Comparison of ENCODE assay signal across 25 cellular contexts in genomic region chr16:28035866-28036393, GRCh38. TPM values are rescaled to one million over a fixed set of nuclear protein-coding genes. Genes with fewer than 3 reads are reported as not detected.
A peak's percentile ranks its signal among the peaks of the same experiment; 100 is the strongest.
DNase-seq lines count a peak whose midpoint lies in the region; ATAC-seq, FAIRE-seq and TF ChIP-seq lines count a peak whose summit lies in the region.
"Had no signal": no experiment of that assay in that cellular context is flagged by ENCODE, and none has a peak within 500 bp of the region (broad histone marks: within the 10 kb centered on the region; RNA-seq: fewer than 3 reads in every experiment).

No MANE protein-coding gene starts in this region.

- ATAC-seq in HepG2 (no peak), right lobe of liver (no peak), GM19395 (IDR thresholded peaks at IDR 0.05; ENCODE audit: unreplicated experiment) (no peak)
- ATAC-seq: A549, HCT116 had no signal

- H3K36me3 ChIP-seq in HepG2 (replicated peaks in 1 of 2; ENCODE audit: control insufficient read depth in 1 of 2, insufficient read depth in 2 of 2, low read length in 2 of 2) (no peaks in the 10 kb centered on the region), right lobe of liver (no peaks in the 10 kb centered on the region)
- H3K36me3 ChIP-seq: BE2C had no signal

- no peak for FAIRE-seq in HepG2 (lab: Jason Lieb, UNC)
- FAIRE-seq: A549, GM12891 had no signal

- in situ Hi-C loops in HepG2 (cut with HindIII; ENCODE audit: extremely low pct_ligation_motif_present, low pct_unique_long_range_greater_than_20kb), result no loop called here

- TF ChIP-seq RAD21 in HepG2 (CRISPR knock-in tag; IDR thresholded peaks at IDR 0.05), result no peak

- CTCF ChIA-PET in HepG2 (lab: Yijun Ruan, JAX; ENCODE audit: low intra/inter-chr PET ratio, low total read pairs), result no interaction called here

- H3K27ac ChIP-seq in HepG2 (ENCODE audit: extremely low read length, insufficient read depth, low read length) (no peak overlapping the region), right lobe of liver (no peak overlapping the region)
- H3K27ac ChIP-seq: A549, GM23248 had no signal

- no peak overlapping the region for H3K9ac ChIP-seq in HepG2 (ENCODE audit: insufficient read depth, low read depth, low read length)
- H3K9ac ChIP-seq: GM23248 had no signal

- no peaks in the 10 kb centered on the region for H3K4me1 ChIP-seq in HepG2 (ENCODE audit: insufficient read depth, low read length)
- H3K4me1 ChIP-seq in right lobe of liver, result no peaks in the 10 kb centered on the region
- H3K4me1 ChIP-seq: A549, BE2C had no signal

- no peak overlapping the region for H3K4me2 ChIP-seq in HepG2 (ENCODE audit: low read depth, low read length)
- H3K4me2 ChIP-seq: A549 had no signal

- DNase-seq in HepG2 (ENCODE audit: low spot score), result no peak
- DNase-seq in right lobe of liver, result no peak
- DNase-seq in head of caudate nucleus, result peak in 31 of 42 donors; percentile 19 to 77 (median 52)
- DNase-seq in posterior vena cava (ENCODE audit: low spot score), result peak; percentile 45
- no peak for DNase-seq in dedifferentiated amniotic fluid mesenchymal stem cell (ENCODE audit: extremely low spot score)
- DNase-seq: 8988T; ACHN; AML-193; BE2C; C1 segment of cervical spinal cord; Calu3; CD4-positive, alpha-beta memory T cell; COR-L47; DMS53; DMS79 treated with DMSO at 0.1 percent for 48 hours; GF-D8; GM23248; H9; HFFc6 had no signal

- intact Hi-C loops in HepG2 (cut with micrococcal nuclease; ENCODE audit: unreplicated experiment) (no loop called here), right lobe of liver (cut with DNase I) (no loop called here), head of caudate nucleus (cut with DNase I) (no loop called here), posterior vena cava (cut with DNase I) (no loop called here)

- 7% methylated on average over 10 of the region's 10 CpGs for WGBS in HepG2 (ENCODE audit: low lambda C conversion rate)
- WGBS in right lobe of liver (ENCODE audit: insufficient coverage, low coverage, low lambda C conversion rate, missing lambda C conversion rate), result 44% methylated on average over 8 of the region's 10 CpGs

- POLR2A ChIA-PET in HepG2 (lab: Yijun Ruan, JAX), result no interaction called here

- H2AFZ ChIP-seq in HepG2 (ENCODE audit: low read length), result no peak overlapping the region
- H2AFZ ChIP-seq: GM23248 had no signal

- H4K20me1 ChIP-seq in HepG2 (ENCODE audit: insufficient read depth, low read length), result no peaks in the 10 kb centered on the region

- H3K9me3 ChIP-seq in HepG2 (ENCODE audit: low read length) (no peaks in the 10 kb centered on the region), right lobe of liver (no peaks in the 10 kb centered on the region)
- H3K9me3 ChIP-seq: A549, BE2C had no signal

- no peak for TF ChIP-seq POLR2A in HepG2 (IDR thresholded peaks at IDR 0.05; ENCODE audit: insufficient read depth in 1 of 2, low read depth in 2 of 2, low read length in 2 of 2)
- no peak for TF ChIP-seq POLR2A in right lobe of liver (IDR thresholded peaks at IDR 0.05)

- TF ChIP-seq CTCF in HepG2 (CRISPR knock-in tag; IDR thresholded peaks at IDR 0.05) (no peak), right lobe of liver (IDR thresholded peaks at IDR 0.05) (no peak)

- no peak for TF ChIP-seq EP300 in HepG2 (IDR thresholded peaks at IDR 0.05; ENCODE audit: low read depth in 2 of 2, low read length in 2 of 2)
- TF ChIP-seq EP300 in HepG2 (CRISPR knock-in tag; IDR thresholded peaks at IDR 0.05; ENCODE audit: borderline replicate concordance), result no peak

- no peaks in the 10 kb centered on the region for H3K79me2 ChIP-seq in HepG2 (ENCODE audit: insufficient read depth, low read length)

- H3K4me3 ChIP-seq in HepG2 (replicated peaks in 1 of 3; ENCODE audit: insufficient read depth in 1 of 3, low read depth in 2 of 3, low read length in 3 of 3), result no peak overlapping the region
- no peak overlapping the region for H3K4me3 ChIP-seq in right lobe of liver
- H3K4me3 ChIP-seq: A549, GM23248 had no signal

- peaks cover 0 to 9% of the 10 kb centered on the region in 2 experiments; a peak in 3 of 5 replicates for H3K27me3 ChIP-seq in HepG2 (ENCODE audit: control insufficient read depth in 1 of 2, insufficient read depth in 2 of 2, low read length in 2 of 2)
- H3K27me3 ChIP-seq in right lobe of liver, result no peaks in the 10 kb centered on the region
- H3K27me3 ChIP-seq: BE2C had no signal

- no TSS peak for BruUV-seq in HepG2 (replicated peaks; lab: Mats Ljungman, UMichigan)

TF ChIP-seq in HepG2, 621 proteins besides CTCF, POLR2A, EP300 and RAD21:
- TF ChIP-seq KIAA2018 (CRISPR knock-in tag; IDR thresholded peaks at IDR 0.05; ENCODE audit: borderline replicate concordance) (no peak), ATF7 (IDR thresholded peaks at IDR 0.05) (0 out of 2 replicates have a peak, but pooled peaks have one; percentile 26), ATF7 (CRISPR knock-in tag; IDR thresholded peaks at IDR 0.05) (no peak)
TF ChIP-seq in HepG2: peak in this region for 1.

RNA-seq across cellular contexts. Expression of gene GSG1L, which starts 27.6 kb away (rescaled TPM):
- total RNA-seq in HepG2 (2016; rRNA removed; fragmentation: Illumina TruSeq; extraction: Trizol) (not detected in 2 replicates), right lobe of liver (under 1 TPM in 1 of 6 experiments, not detected in 5; 0.33 TPM), posterior vena cava (not detected)
- total RNA-seq in HepG2 (2016; cell fraction: cytosol; rRNA removed; fragmentation: Illumina TruSeq; extraction: Trizol; ENCODE audit: low read depth), result not detected in 2 replicates
- not detected in 2 replicates for total RNA-seq in HepG2 (2016; cell fraction: insoluble cytoplasmic fraction; rRNA removed; fragmentation: Illumina TruSeq; extraction: Trizol)
- total RNA-seq in HepG2 (2016; cell fraction: membrane; rRNA removed; fragmentation: Illumina TruSeq; extraction: Trizol), result not detected in 2 replicates
- total RNA-seq in HepG2 (2016; cell fraction: nucleus; rRNA removed; fragmentation: Illumina TruSeq; extraction: Trizol), result not detected in 2 replicates
- polyA plus RNA-seq in HepG2 (2011; rRNA removed), result not detected in 2 replicates
- polyA plus RNA-seq in HepG2 (2011; cell fraction: cytosol; rRNA removed), result not detected in 2 replicates
- polyA plus RNA-seq in HepG2 (2011; cell fraction: nucleus; rRNA removed), result not detected in 2 replicates
- not detected in 2 replicates for polyA plus RNA-seq in HepG2 (2012)
- polyA plus RNA-seq in HepG2 (2016; cell fraction: cytosol; fragmentation: Illumina TruSeq; extraction: Trizol; ENCODE audit: low read depth), result not detected in 2 replicates
- not detected in 2 replicates for polyA plus RNA-seq in HepG2 (2016; cell fraction: insoluble cytoplasmic fraction; fragmentation: Illumina TruSeq; extraction: Trizol; ENCODE audit: low read depth)
- not detected in 2 replicates for polyA plus RNA-seq in HepG2 (2016; cell fraction: membrane; fragmentation: Illumina TruSeq; extraction: Trizol; ENCODE audit: low read depth)
- polyA plus RNA-seq in HepG2 (2016; cell fraction: nucleus; fragmentation: Illumina TruSeq; extraction: Trizol; ENCODE audit: insufficient read depth, low read depth), result not detected in 2 replicates
- not detected in 2 replicates for polyA minus RNA-seq in HepG2 (2011; rRNA and poly(A)+ RNA removed; ENCODE audit: low replicate concordance)
- polyA minus RNA-seq in HepG2 (2011; cell fraction: cytosol; rRNA and poly(A)+ RNA removed), result not detected in 2 replicates
- polyA minus RNA-seq in HepG2 (2011; cell fraction: nucleus; rRNA and poly(A)+ RNA removed), result not detected in 2 replicates
- total RNA-seq: Calu3; CD4-positive, alpha-beta memory T cell; Daoy; G401; GM23248; HFFc6 had no signal
- polyA plus RNA-seq: A549, GM23248 had no signal

Comparison
In these comparisons a context has a peak if more than half of its experiments do, and no peak if none do; other contexts are left out.
1. DNase-seq: peak in head of caudate nucleus (31 of 42) and posterior vena cava (single experiment); none in HepG2 (single experiment), right lobe of liver (0 of 3) and dedifferentiated amniotic fluid mesenchymal stem cell (single experiment).